ENCODE assay signal across 1 cellular context in the genomic region with DNA sequence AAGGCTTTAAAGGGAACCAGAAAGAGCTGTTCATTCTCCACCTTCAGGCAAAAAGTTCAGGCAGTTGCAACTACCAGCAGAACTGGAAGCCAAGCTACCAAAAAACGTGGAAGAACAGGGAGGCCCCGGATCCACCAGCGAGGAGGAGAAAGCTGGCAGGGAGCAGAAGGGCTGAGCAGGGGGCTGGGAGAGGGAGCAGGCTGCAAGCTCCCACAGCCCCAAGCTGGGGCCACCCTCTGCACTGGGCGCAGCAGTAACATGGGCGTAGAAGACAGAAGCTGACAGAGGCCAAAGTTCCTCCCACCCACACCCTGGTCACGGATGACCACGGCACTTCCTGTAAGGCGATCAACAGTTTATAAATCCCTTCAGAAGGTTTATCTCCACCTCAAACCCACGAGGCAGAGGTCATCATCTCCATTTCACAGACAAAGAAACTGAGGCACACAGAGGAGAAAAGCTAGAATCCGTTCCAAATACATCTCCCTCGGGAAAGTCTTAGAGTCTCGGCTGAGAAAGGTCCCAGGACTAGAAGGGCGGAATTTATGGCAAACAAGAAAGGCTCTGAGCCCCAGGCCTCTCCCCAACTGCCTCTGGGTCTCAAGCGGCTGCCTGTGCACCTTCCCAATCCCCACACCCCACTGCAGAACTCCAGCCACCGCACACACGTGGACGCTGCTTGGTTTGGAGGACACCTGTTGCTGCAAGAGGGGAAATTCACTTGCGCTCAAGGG.
TF ChIP-seq lines count a peak whose summit lies in the region.

No MANE protein-coding gene starts in this region.

TF ChIP-seq in GM12878, 131 proteins besides CTCF, POLR2A, EP300 and RAD21 (continued from another document):
- TF ChIP-seq, protein P1, sequence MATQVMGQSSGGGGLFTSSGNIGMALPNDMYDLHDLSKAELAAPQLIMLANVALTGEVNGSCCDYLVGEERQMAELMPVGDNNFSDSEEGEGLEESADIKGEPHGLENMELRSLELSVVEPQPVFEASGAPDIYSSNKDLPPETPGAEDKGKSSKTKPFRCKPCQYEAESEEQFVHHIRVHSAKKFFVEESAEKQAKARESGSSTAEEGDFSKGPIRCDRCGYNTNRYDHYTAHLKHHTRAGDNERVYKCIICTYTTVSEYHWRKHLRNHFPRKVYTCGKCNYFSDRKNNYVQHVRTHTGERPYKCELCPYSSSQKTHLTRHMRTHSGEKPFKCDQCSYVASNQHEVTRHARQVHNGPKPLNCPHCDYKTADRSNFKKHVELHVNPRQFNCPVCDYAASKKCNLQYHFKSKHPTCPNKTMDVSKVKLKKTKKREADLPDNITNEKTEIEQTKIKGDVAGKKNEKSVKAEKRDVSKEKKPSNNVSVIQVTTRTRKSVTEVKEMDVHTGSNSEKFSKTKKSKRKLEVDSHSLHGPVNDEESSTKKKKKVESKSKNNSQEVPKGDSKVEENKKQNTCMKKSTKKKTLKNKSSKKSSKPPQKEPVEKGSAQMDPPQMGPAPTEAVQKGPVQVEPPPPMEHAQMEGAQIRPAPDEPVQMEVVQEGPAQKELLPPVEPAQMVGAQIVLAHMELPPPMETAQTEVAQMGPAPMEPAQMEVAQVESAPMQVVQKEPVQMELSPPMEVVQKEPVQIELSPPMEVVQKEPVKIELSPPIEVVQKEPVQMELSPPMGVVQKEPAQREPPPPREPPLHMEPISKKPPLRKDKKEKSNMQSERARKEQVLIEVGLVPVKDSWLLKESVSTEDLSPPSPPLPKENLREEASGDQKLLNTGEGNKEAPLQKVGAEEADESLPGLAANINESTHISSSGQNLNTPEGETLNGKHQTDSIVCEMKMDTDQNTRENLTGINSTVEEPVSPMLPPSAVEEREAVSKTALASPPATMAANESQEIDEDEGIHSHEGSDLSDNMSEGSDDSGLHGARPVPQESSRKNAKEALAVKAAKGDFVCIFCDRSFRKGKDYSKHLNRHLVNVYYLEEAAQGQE (IDR thresholded peaks at IDR 0.05; ENCODE audit: low read depth, low read length) = no peak
- TF ChIP-seq DPF2 (IDR thresholded peaks at IDR 0.05) (peak; percentile 35), USF1 (IDR thresholded peaks at IDR 0.05; ENCODE audit: borderline replicate concordance, extremely low read length, insufficient read depth, low read depth, low read length) (no peak), SUZ12 (IDR thresholded peaks at IDR 0.05; ENCODE audit: unreplicated experiment) (no peak), GATAD2B (conservative IDR thresholded peaks at IDR 0.05; ENCODE audit: low read depth) (peak; percentile 44; the same call in 1 of the 2 replicates), HSF1 (IDR thresholded peaks at IDR 0.05; ENCODE audit: low read depth, low read length) (no peak), ZNF384 (IDR thresholded peaks at IDR 0.05; ENCODE audit: borderline replicate concordance, low read depth, low read length) (no peak), POLR2AphosphoS2 (IDR thresholded peaks at IDR 0.05; ENCODE audit: low read depth, low read length) (no peak), RCOR1 (conservative IDR thresholded peaks at IDR 0.05; ENCODE audit: low read depth, low read length) (no peak), FOXK2 (IDR thresholded peaks at IDR 0.05) (no peak), YY1 (IDR thresholded peaks at IDR 0.05; ENCODE audit: low read depth, low read length) (no peak), TARDBP (IDR thresholded peaks at IDR 0.05; ENCODE audit: borderline replicate concordance) (no peak), JUNB (IDR thresholded peaks at IDR 0.05) (no peak), SPI1 (IDR thresholded peaks at IDR 0.05; ENCODE audit: borderline replicate concordance, insufficient read depth, low read depth, low read length) (no peak), MTA2 (IDR thresholded peaks at IDR 0.05; ENCODE audit: low read depth) (0 out of 2 replicates have a peak, but pooled peaks have one; percentile 14), ZNF274 (IDR thresholded peaks at IDR 0.05; ENCODE audit: insufficient read depth, insufficient read length) (no peak), WRNIP1 (IDR thresholded peaks at IDR 0.05; ENCODE audit: borderline replicate concordance, low read depth, low read length) (no peak), RFX5 (IDR thresholded peaks at IDR 0.05; ENCODE audit: low read depth, low read length) (no peak), E2F8 (IDR thresholded peaks at IDR 0.05; ENCODE audit: low read depth, partially characterized antibody) (no peak), NKRF (conservative IDR thresholded peaks at IDR 0.05) (0 out of 2 replicates have a peak, but pooled peaks have one; percentile 20), ZNF24 (IDR thresholded peaks at IDR 0.05) (no peak), ASH2L (IDR thresholded peaks at IDR 0.05; ENCODE audit: borderline replicate concordance, low read depth) (no peak), MTA3 (IDR thresholded peaks at IDR 0.05; ENCODE audit: borderline replicate concordance, low read length) (no peak), SP1 (IDR thresholded peaks at IDR 0.05; ENCODE audit: low read depth, low read length) (no peak), ZNF217 (IDR thresholded peaks at IDR 0.05) (no peak), POLR2AphosphoS5 (IDR thresholded peaks at IDR 0.05; ENCODE audit: low read length) (no peak), LARP7 (IDR thresholded peaks at IDR 0.05) (no peak)
- TF ChIP-seq, protein P2, sequence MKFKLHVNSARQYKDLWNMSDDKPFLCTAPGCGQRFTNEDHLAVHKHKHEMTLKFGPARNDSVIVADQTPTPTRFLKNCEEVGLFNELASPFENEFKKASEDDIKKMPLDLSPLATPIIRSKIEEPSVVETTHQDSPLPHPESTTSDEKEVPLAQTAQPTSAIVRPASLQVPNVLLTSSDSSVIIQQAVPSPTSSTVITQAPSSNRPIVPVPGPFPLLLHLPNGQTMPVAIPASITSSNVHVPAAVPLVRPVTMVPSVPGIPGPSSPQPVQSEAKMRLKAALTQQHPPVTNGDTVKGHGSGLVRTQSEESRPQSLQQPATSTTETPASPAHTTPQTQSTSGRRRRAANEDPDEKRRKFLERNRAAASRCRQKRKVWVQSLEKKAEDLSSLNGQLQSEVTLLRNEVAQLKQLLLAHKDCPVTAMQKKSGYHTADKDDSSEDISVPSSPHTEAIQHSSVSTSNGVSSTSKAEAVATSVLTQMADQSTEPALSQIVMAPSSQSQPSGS (IDR thresholded peaks at IDR 0.05; ENCODE audit: low read length) = no peak
- TF ChIP-seq, protein P3, sequence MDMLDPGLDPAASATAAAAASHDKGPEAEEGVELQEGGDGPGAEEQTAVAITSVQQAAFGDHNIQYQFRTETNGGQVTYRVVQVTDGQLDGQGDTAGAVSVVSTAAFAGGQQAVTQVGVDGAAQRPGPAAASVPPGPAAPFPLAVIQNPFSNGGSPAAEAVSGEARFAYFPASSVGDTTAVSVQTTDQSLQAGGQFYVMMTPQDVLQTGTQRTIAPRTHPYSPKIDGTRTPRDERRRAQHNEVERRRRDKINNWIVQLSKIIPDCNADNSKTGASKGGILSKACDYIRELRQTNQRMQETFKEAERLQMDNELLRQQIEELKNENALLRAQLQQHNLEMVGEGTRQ (IDR thresholded peaks at IDR 0.05; ENCODE audit: borderline replicate concordance, low read depth, low read length) = no peak
- TF ChIP-seq, protein P4, sequence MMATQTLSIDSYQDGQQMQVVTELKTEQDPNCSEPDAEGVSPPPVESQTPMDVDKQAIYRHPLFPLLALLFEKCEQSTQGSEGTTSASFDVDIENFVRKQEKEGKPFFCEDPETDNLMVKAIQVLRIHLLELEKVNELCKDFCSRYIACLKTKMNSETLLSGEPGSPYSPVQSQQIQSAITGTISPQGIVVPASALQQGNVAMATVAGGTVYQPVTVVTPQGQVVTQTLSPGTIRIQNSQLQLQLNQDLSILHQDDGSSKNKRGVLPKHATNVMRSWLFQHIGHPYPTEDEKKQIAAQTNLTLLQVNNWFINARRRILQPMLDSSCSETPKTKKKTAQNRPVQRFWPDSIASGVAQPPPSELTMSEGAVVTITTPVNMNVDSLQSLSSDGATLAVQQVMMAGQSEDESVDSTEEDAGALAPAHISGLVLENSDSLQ (IDR thresholded peaks at IDR 0.05) = no peak
- TF ChIP-seq, protein P5, sequence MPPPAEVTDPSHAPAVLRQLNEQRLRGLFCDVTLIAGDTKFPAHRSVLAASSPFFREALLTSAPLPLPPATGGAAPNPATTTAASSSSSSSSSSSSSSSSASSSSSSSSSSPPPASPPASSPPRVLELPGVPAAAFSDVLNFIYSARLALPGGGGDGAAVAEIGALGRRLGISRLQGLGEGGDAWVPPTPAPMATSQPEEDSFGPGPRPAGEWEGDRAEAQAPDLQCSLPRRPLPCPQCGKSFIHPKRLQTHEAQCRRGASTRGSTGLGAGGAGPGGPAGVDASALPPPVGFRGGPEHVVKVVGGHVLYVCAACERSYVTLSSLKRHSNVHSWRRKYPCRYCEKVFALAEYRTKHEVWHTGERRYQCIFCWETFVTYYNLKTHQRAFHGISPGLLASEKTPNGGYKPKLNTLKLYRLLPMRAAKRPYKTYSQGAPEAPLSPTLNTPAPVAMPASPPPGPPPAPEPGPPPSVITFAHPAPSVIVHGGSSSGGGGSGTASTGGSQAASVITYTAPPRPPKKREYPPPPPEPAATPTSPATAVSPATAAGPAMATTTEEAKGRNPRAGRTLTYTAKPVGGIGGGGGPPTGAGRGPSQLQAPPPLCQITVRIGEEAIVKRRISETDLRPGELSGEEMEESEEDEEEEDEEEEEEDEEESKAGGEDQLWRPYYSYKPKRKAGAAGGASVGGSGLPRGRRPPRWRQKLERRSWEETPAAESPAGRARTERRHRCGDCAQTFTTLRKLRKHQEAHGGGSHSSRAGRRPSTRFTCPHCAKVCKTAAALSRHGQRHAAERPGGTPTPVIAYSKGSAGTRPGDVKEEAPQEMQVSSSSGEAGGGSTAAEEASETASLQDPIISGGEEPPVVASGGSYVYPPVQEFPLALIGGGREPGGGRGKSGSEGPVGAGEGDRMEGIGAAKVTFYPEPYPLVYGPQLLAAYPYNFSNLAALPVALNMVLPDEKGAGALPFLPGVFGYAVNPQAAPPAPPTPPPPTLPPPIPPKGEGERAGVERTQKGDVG (CRISPR knock-in tag; IDR thresholded peaks at IDR 0.05) = no peak
- TF ChIP-seq, protein P6, sequence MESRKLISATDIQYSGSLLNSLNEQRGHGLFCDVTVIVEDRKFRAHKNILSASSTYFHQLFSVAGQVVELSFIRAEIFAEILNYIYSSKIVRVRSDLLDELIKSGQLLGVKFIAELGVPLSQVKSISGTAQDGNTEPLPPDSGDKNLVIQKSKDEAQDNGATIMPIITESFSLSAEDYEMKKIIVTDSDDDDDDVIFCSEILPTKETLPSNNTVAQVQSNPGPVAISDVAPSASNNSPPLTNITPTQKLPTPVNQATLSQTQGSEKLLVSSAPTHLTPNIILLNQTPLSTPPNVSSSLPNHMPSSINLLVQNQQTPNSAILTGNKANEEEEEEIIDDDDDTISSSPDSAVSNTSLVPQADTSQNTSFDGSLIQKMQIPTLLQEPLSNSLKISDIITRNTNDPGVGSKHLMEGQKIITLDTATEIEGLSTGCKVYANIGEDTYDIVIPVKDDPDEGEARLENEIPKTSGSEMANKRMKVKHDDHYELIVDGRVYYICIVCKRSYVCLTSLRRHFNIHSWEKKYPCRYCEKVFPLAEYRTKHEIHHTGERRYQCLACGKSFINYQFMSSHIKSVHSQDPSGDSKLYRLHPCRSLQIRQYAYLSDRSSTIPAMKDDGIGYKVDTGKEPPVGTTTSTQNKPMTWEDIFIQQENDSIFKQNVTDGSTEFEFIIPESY (IDR thresholded peaks at IDR 0.05) = no peak
